Comparison of ENCODE assay signal across 2 cellular contexts in genomic region chr3:118593277-118593670, GRCh38.
A peak's percentile ranks its signal among the peaks of the same experiment; 100 is the strongest.
TF ChIP-seq lines count a peak whose summit lies in the region.

No MANE protein-coding gene starts in this region.

TF ChIP-seq in HepG2, 621 proteins besides CTCF, POLR2A, EP300 and RAD21:
- TF ChIP-seq ARNTL (CRISPR knock-in tag; IDR thresholded peaks at IDR 0.05) (no peak), HMGXB3 (CRISPR knock-in tag; IDR thresholded peaks at IDR 0.05; ENCODE audit: borderline replicate concordance) (no peak), GABPB1 (CRISPR knock-in tag; IDR thresholded peaks at IDR 0.05) (no peak), ZBTB38 (CRISPR knock-in tag; IDR thresholded peaks at IDR 0.05) (no peak), KAT2B (IDR thresholded peaks at IDR 0.05; ENCODE audit: borderline replicate concordance, low read depth, low read length) (no peak), ZC3H4 (CRISPR knock-in tag; IDR thresholded peaks at IDR 0.05; ENCODE audit: borderline replicate concordance) (no peak), ZFP37 (CRISPR knock-in tag; IDR thresholded peaks at IDR 0.05; ENCODE audit: borderline replicate concordance) (no peak), JUND (CRISPR knock-in tag; IDR thresholded peaks at IDR 0.05) (no peak), ZSCAN21 (CRISPR knock-in tag; IDR thresholded peaks at IDR 0.05; ENCODE audit: borderline replicate concordance) (no peak), ZNF382 (CRISPR knock-in tag; IDR thresholded peaks at IDR 0.05; ENCODE audit: borderline replicate concordance) (no peak), ZNF703 (CRISPR knock-in tag; IDR thresholded peaks at IDR 0.05; ENCODE audit: borderline replicate concordance) (no peak), SIX4 (CRISPR knock-in tag; IDR thresholded peaks at IDR 0.05) (no peak), HOXD1 (CRISPR knock-in tag; IDR thresholded peaks at IDR 0.05) (no peak), ARID2 (CRISPR knock-in tag; IDR thresholded peaks at IDR 0.05; ENCODE audit: borderline replicate concordance) (no peak)
- TF ChIP-seq, protein P1, sequence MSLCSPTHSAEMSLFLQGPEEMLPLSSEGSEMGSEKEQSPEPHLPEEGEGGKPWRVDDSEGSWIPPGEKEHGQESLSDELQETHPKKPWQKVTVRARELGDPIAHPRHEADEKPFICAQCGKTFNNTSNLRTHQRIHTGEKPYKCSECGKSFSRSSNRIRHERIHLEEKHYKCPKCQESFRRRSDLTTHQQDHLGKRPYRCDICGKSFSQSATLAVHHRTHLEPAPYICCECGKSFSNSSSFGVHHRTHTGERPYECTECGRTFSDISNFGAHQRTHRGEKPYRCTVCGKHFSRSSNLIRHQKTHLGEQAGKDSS (CRISPR knock-in tag; IDR thresholded peaks at IDR 0.05; ENCODE audit: borderline replicate concordance, low read depth) = no peak

TF ChIP-seq in HEK293, 187 proteins besides CTCF, POLR2A, EP300 and RAD21:
- no peak for TF ChIP-seq ZNF830 (tag by site-specific recombination; IDR thresholded peaks at IDR 0.05; ENCODE audit: low read depth)
- no peak for TF ChIP-seq ZNF626 (tag by site-specific recombination; IDR thresholded peaks at IDR 0.05)
- TF ChIP-seq YY2 (tag by site-specific recombination; IDR thresholded peaks at IDR 0.05) = no peak
- TF ChIP-seq, protein P2, sequence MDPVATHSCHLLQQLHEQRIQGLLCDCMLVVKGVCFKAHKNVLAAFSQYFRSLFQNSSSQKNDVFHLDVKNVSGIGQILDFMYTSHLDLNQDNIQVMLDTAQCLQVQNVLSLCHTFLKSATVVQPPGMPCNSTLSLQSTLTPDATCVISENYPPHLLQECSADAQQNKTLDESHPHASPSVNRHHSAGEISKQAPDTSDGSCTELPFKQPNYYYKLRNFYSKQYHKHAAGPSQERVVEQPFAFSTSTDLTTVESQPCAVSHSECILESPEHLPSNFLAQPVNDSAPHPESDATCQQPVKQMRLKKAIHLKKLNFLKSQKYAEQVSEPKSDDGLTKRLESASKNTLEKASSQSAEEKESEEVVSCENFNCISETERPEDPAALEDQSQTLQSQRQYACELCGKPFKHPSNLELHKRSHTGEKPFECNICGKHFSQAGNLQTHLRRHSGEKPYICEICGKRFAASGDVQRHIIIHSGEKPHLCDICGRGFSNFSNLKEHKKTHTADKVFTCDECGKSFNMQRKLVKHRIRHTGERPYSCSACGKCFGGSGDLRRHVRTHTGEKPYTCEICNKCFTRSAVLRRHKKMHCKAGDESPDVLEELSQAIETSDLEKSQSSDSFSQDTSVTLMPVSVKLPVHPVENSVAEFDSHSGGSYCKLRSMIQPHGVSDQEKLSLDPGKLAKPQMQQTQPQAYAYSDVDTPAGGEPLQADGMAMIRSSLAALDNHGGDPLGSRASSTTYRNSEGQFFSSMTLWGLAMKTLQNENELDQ (tag by site-specific recombination; IDR thresholded peaks at IDR 0.05; ENCODE audit: low read depth) = no peak
- TF ChIP-seq SETDB1 (IDR thresholded peaks at IDR 0.05; ENCODE audit: insufficient read length, low read length) = peak; percentile 77
- TF ChIP-seq ZNF302 (tag by site-specific recombination; IDR thresholded peaks at IDR 0.05; ENCODE audit: low read depth) = no peak
- no peak for TF ChIP-seq ZNF555 (tag by site-specific recombination; conservative IDR thresholded peaks at IDR 0.05)
- TF ChIP-seq, protein P3, sequence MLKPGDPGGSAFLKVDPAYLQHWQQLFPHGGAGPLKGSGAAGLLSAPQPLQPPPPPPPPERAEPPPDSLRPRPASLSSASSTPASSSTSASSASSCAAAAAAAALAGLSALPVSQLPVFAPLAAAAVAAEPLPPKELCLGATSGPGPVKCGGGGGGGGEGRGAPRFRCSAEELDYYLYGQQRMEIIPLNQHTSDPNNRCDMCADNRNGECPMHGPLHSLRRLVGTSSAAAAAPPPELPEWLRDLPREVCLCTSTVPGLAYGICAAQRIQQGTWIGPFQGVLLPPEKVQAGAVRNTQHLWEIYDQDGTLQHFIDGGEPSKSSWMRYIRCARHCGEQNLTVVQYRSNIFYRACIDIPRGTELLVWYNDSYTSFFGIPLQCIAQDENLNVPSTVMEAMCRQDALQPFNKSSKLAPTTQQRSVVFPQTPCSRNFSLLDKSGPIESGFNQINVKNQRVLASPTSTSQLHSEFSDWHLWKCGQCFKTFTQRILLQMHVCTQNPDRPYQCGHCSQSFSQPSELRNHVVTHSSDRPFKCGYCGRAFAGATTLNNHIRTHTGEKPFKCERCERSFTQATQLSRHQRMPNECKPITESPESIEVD (tag by site-specific recombination; IDR thresholded peaks at IDR 0.05) = no peak
